12 cellular contexts compared by ENCODE assay signal in genomic region chr19:38699027-38699346, GRCh38. TPM values are rescaled to one million over a fixed set of nuclear protein-coding genes. Genes with fewer than 3 reads are reported as not detected.
DNase-seq lines count a peak whose midpoint lies in the region; ATAC-seq and TF ChIP-seq lines count a peak whose summit lies in the region.
"Had no signal": no experiment of that assay in that cellular context is flagged by ENCODE, and none has a peak within 500 bp of the region (broad histone marks: within the 10 kb centered on the region; RNA-seq: fewer than 3 reads in every experiment).

No MANE protein-coding gene starts in this region.

- H3K27ac ChIP-seq in cardiac muscle cell = peak overlapping the region; percentile 68
- H3K27ac ChIP-seq in breast epithelium = peak overlapping the region; percentile 96 to 99
- H3K27ac ChIP-seq: KMS-11 had no signal

- TF ChIP-seq CTCF in cardiac muscle cell (IDR thresholded peaks at IDR 0.05; ENCODE audit: low read depth, low read length) (no peak), breast epithelium (IDR thresholded peaks at IDR 0.05) (no peak), mesothelial cell of epicardium (IDR thresholded peaks at IDR 0.05; ENCODE audit: unreplicated experiment) (no peak), type B pancreatic cell (conservative IDR thresholded peaks at IDR 0.05) (no peak)

- no peaks in the 10 kb centered on the region for H3K27me3 Mint-ChIP-seq in mesothelial cell of epicardium (ENCODE audit: low read depth)
- H3K27me3 Mint-ChIP-seq in type B pancreatic cell = no peaks in the 10 kb centered on the region

- no peak overlapping the region for H3K4me3 Mint-ChIP-seq in mesothelial cell of epicardium
- peak overlapping the region; percentile 31 for H3K4me3 Mint-ChIP-seq in type B pancreatic cell
- H3K4me3 Mint-ChIP-seq: CD8-positive, alpha-beta T cell had no signal

- H3K36me3 Mint-ChIP-seq in mesothelial cell of epicardium (peaks cover 18% of the 10 kb centered on the region), type B pancreatic cell (peaks cover 3% of the 10 kb centered on the region)

- DNase-seq in cardiac muscle cell (ENCODE audit: low read depth in 1 of 2, low spot score in 1 of 2) (no peak), left ventricle myocardium superior (no peak), breast epithelium (ENCODE audit: low spot score in 2 of 2) (no peak), mesothelial cell of epicardium (ENCODE audit: low spot score in 2 of 2, unreplicated experiment in 2 of 2) (no peak), type B pancreatic cell (ENCODE audit: extremely low spot score, unreplicated experiment) (no peak), activated gamma-delta T cell treated with Interleukin-2 at 50 U/mL for 16 hours (no peak), NCI-H748 treated with DMSO at 0.1 percent for 48 hours (lab: John Stamatoyannopoulos, UW) (no peak)
- DNase-seq: CD8-positive, alpha-beta T cell; kidney glomerular epithelial cell had no signal

- H3K4me3 ChIP-seq in cardiac muscle cell = no peak overlapping the region
- peak overlapping the region in 1 of 3 donors; percentile 11 for H3K4me3 ChIP-seq in breast epithelium

- H3K9me3 Mint-ChIP-seq in mesothelial cell of epicardium (no peaks in the 10 kb centered on the region), type B pancreatic cell (no peaks in the 10 kb centered on the region)
- H3K9me3 Mint-ChIP-seq: CD8-positive, alpha-beta T cell had no signal

- H3K36me3 ChIP-seq in cardiac muscle cell (peaks cover 14% of the 10 kb centered on the region), breast epithelium (no peaks in the 10 kb centered on the region)

- intact Hi-C loops in left ventricle myocardium superior (cut with micrococcal nuclease) = no loop called here
- intact Hi-C loops in breast epithelium (cut with DNase I; ENCODE audit: low total_unique reads) = no loop called here

- peak overlapping the region; percentile 81 for H3K27ac Mint-ChIP-seq in mesothelial cell of epicardium
- H3K27ac Mint-ChIP-seq in type B pancreatic cell = peak overlapping the region; percentile 77
- H3K27ac Mint-ChIP-seq: CD8-positive, alpha-beta T cell had no signal

- ATAC-seq in left ventricle myocardium superior (no peak), HG02623 (IDR thresholded peaks at IDR 0.05; ENCODE audit: unreplicated experiment) (no peak)
- ATAC-seq: CD8-positive, alpha-beta T cell had no signal

- H3K4me1 Mint-ChIP-seq in mesothelial cell of epicardium = peaks cover 31% of the 10 kb centered on the region
- peaks cover 36% of the 10 kb centered on the region for H3K4me1 Mint-ChIP-seq in type B pancreatic cell (ENCODE audit: unreplicated experiment)

- no peaks in the 10 kb centered on the region for H3K27me3 ChIP-seq in cardiac muscle cell
- no peaks in the 10 kb centered on the region for H3K27me3 ChIP-seq in breast epithelium

- no peaks in the 10 kb centered on the region for H3K9me3 ChIP-seq in cardiac muscle cell (ENCODE audit: low read depth)
- no peaks in the 10 kb centered on the region for H3K9me3 ChIP-seq in breast epithelium

- no peak for TF ChIP-seq POLR2A in breast epithelium (IDR thresholded peaks at IDR 0.05)

- H3K4me1 ChIP-seq in cardiac muscle cell (ENCODE audit: low read depth) (peaks cover 10% of the 10 kb centered on the region), breast epithelium (peaks cover 9 to 15% of the 10 kb centered on the region in 2 donors)

RNA-seq across cellular contexts. Expression of gene CAPN12, which starts 45.3 kb away (rescaled TPM):
- 1.6 and 10.9 TPM in 2 replicates for total RNA-seq in cardiac muscle cell
- polyA plus RNA-seq in cardiac muscle cell = 1.3 and 3.4 TPM in 2 replicates
- total RNA-seq in left ventricle myocardium superior = not detected
- 1 to 10 TPM in 2 of 3 donors, under 1 TPM in 1; 0.16 to 9.2 (median 4.1) TPM for total RNA-seq in breast epithelium
- total RNA-seq in mesothelial cell of epicardium = 6.1 to 6.8 TPM (median 6.7 TPM) in 3 replicates
- 3.0 and 4.5 TPM in 2 replicates for total RNA-seq in type B pancreatic cell (ENCODE audit: low replicate concordance)
- total RNA-seq: dermis microvascular lymphatic vessel endothelial cell had no signal

RNA-seq across cellular contexts. Expression of gene ACTN4, which starts 51.5 kb away (rescaled TPM):
- total RNA-seq in cardiac muscle cell (391 and 465 TPM in 2 replicates), left ventricle myocardium superior (131 TPM), breast epithelium (100 to 1,000 TPM; 182 to 296 (median 269) TPM), mesothelial cell of epicardium (452 to 469 TPM (median 460 TPM) in 3 replicates), type B pancreatic cell (ENCODE audit: low replicate concordance) (475 and 776 TPM in 2 replicates)
- 70.2 and 77.4 TPM in 2 replicates for polyA plus RNA-seq in cardiac muscle cell
